ENCODE assay signal across 24 cellular contexts in genomic region chr6:167980911-167981310, GRCh38. TPM values are rescaled to one million over a fixed set of nuclear protein-coding genes. Genes with fewer than 3 reads are reported as not detected.
"Had no signal": no experiment of that assay in that cellular context is flagged by ENCODE, and none has a peak within 500 bp of the region (broad histone marks: within the 10 kb centered on the region; RNA-seq: fewer than 3 reads in every experiment).

No MANE protein-coding gene starts in this region.

- H3K36me3 Mint-ChIP-seq: activated CD4-positive, alpha-beta memory T cell treated with anti-CD3 and anti-CD28 coated beads for 36 hours; immature natural killer cell had no signal

- H3K4me1 ChIP-seq: gastroesophageal sphincter, parathyroid adenoma, vagina had no signal

- H3K27me3 Mint-ChIP-seq: activated CD4-positive, alpha-beta memory T cell treated with anti-CD3 and anti-CD28 coated beads for 36 hours had no signal

- H3K9me3 Mint-ChIP-seq: activated CD4-positive, alpha-beta memory T cell treated with anti-CD3 and anti-CD28 coated beads for 36 hours; immature natural killer cell; stimulated activated naive CD8-positive, alpha-beta T cell treated with anti-CD3 and anti-CD28 coated beads, Interleukin-15, amount 100 ng/mL, for 72 hours had no signal

- H3K27ac Mint-ChIP-seq: activated B cell treated with CpG ODN at 0.5 μM for 24 hours; activated CD4-positive, alpha-beta memory T cell treated with anti-CD3 and anti-CD28 coated beads for 36 hours; immature natural killer cell; neural progenitor cell; stimulated activated naive CD8-positive, alpha-beta T cell treated with anti-CD3 and anti-CD28 coated beads, Interleukin-15, amount 100 ng/mL, for 72 hours had no signal

- H3K4me1 Mint-ChIP-seq: activated B cell treated with CpG ODN at 0.5 μM for 24 hours; immature natural killer cell; stimulated activated naive CD8-positive, alpha-beta T cell treated with anti-CD3 and anti-CD28 coated beads, Interleukin-15, amount 100 ng/mL, for 72 hours had no signal

- H3K9me3 ChIP-seq: gastroesophageal sphincter, heart right ventricle, left ventricle myocardium inferior, SK-N-SH, vagina had no signal

- ATAC-seq: gastroesophageal sphincter; heart right ventricle; stimulated activated naive CD8-positive, alpha-beta T cell treated with anti-CD3 and anti-CD28 coated beads, Interleukin-15, amount 100 ng/mL, for 72 hours had no signal

- H3K36me3 ChIP-seq: gastroesophageal sphincter, heart right ventricle, left ventricle myocardium inferior, neural progenitor cell, vagina had no signal

- H3K4me3 Mint-ChIP-seq: activated B cell treated with CpG ODN at 0.5 μM for 24 hours; activated CD4-positive, alpha-beta memory T cell treated with anti-CD3 and anti-CD28 coated beads for 36 hours; immature natural killer cell; neural progenitor cell; stimulated activated naive CD8-positive, alpha-beta T cell treated with anti-CD3 and anti-CD28 coated beads, Interleukin-15, amount 100 ng/mL, for 72 hours had no signal

- H3K27me3 ChIP-seq: dorsolateral prefrontal cortex, heart right ventricle, neural progenitor cell, vagina had no signal

- DNase-seq: activated B cell treated with CpG ODN at 0.5 μM for 24 hours; activated CD4-positive, alpha-beta memory T cell treated with anti-CD3 and anti-CD28 coated beads for 36 hours; activated CD4-positive, alpha-beta T cell treated with anti-CD3 and anti-CD28 coated beads for 4 hours; activated naive CD4-positive, alpha-beta T cell treated with anti-CD3 and anti-CD28 coated beads, Interleukin-2, amount 50 U/mL, for 16 hours; activated T-cell treated with anti-CD3 and anti-CD28 coated beads, Interleukin-2, amount 50 U/mL, for 1 hour; dorsolateral prefrontal cortex; heart right ventricle; immature natural killer cell; kidney glomerular epithelial cell; left ventricle myocardium inferior; mammary epithelial cell; SK-N-SH; stimulated activated CD4-positive, alpha-beta T cell treated with anti-CD3 and anti-CD28 coated beads, Interleukin-15, amount 100 ng/mL, for 24 hours; stimulated activated CD4-positive, alpha-beta T cell treated with anti-CD3 and anti-CD28 coated beads, Interleukin-2, amount 100 ng/mL, for 48 hours; stimulated activated naive CD8-positive, alpha-beta T cell treated with anti-CD3 and anti-CD28 coated beads, Interleukin-15, amount 100 ng/mL, for 72 hours; T-helper 9 cell; trophoblast cell had no signal

- H3K4me3 ChIP-seq: dorsolateral prefrontal cortex, gastroesophageal sphincter, heart right ventricle, left ventricle myocardium inferior, neural progenitor cell, vagina had no signal

RNA-seq across cellular contexts. Expression of gene KIF25, which starts 16.6 kb away (rescaled TPM):
- total RNA-seq: activated B cell treated with CpG ODN at 0.5 μM for 24 hours; activated CD4-positive, alpha-beta memory T cell treated with anti-CD3 and anti-CD28 coated beads for 36 hours; bronchial epithelial cell; chondrocyte; mammary epithelial cell; mononuclear cell; vagina had no signal
- polyA plus RNA-seq: immature natural killer cell, mammary epithelial cell, SK-N-SH had no signal
